35 cellular contexts compared by ENCODE assay signal in genomic region chr1:44090409-44091252, GRCh38. TPM values are rescaled to one million over a fixed set of nuclear protein-coding genes. Genes with fewer than 3 reads are reported as not detected.
"Had no signal": no experiment of that assay in that cellular context is flagged by ENCODE, and none has a peak within 500 bp of the region (broad histone marks: within the 10 kb centered on the region; RNA-seq: fewer than 3 reads in every experiment).

No MANE protein-coding gene starts in this region.

- H2AFZ ChIP-seq: hepatocyte, parathyroid adenoma had no signal

- H3K36me3 Mint-ChIP-seq: activated CD4-positive, alpha-beta memory T cell treated with anti-CD3 and anti-CD28 coated beads for 36 hours; stimulated activated effector memory CD8-positive, alpha-beta T cell treated with anti-CD3 and anti-CD28 coated beads, Interleukin-12 subunit alpha, Interleukin-12 subunit beta, amount 100 ng/mL, for 72 hours had no signal

- H3K9ac ChIP-seq: parathyroid adenoma had no signal

- H3K4me2 ChIP-seq: hepatocyte had no signal

- H3K27ac ChIP-seq: breast epithelium, gastroesophageal sphincter, hepatocyte, parathyroid adenoma, psoas muscle, sigmoid colon, thyroid gland, upper lobe of right lung had no signal

- H3K79me2 ChIP-seq: hepatocyte, parathyroid adenoma had no signal

- ATAC-seq: activated T-helper 17 cell treated with anti-CD3 and anti-CD28 coated beads, Interleukin-2, amount 50 U/mL, for 72 hours; gastroesophageal sphincter; psoas muscle; stimulated activated effector memory CD8-positive, alpha-beta T cell treated with anti-CD3 and anti-CD28 coated beads, Interleukin-12 subunit alpha, Interleukin-12 subunit beta, amount 100 ng/mL, for 72 hours; upper lobe of right lung had no signal

- H3K27me3 ChIP-seq: breast epithelium, gastroesophageal sphincter, hepatocyte, sigmoid colon, thyroid gland, upper lobe of right lung had no signal

- H3K9me3 ChIP-seq: breast epithelium, thyroid gland, upper lobe of right lung had no signal

- FAIRE-seq: colon, small intestine had no signal

- H3K4me1 ChIP-seq: breast epithelium, parathyroid adenoma, psoas muscle, sigmoid colon, thyroid gland, upper lobe of right lung had no signal

- DNase-seq: activated CD4-positive, alpha-beta memory T cell treated with anti-CD3 and anti-CD28 coated beads for 36 hours; activated CD4-positive, alpha-beta T cell treated with anti-CD3 and anti-CD28 coated beads, Interleukin-2, amount 10 ng/mL, durations not matched to agents 24 days and 14 days; activated CD4-positive, CD25-positive, alpha-beta regulatory T cell treated with anti-CD3 and anti-CD28 coated beads, Interleukin-2, amount 50 U/mL, for 72 hours; activated CD8-positive, alpha-beta memory T cell treated with anti-CD3 and anti-CD28 coated beads, Interleukin-2, amount 50 U/mL, for 4 hours; activated gamma-delta T cell treated with Interleukin-2 at 50 U/mL for 16 hours; activated naive CD4-positive, alpha-beta T cell treated with anti-CD3 and anti-CD28 coated beads, Interleukin-2, amount 50 U/mL, for 16 hours; activated T-cell treated with anti-CD3 and anti-CD28 coated beads, Interleukin-2, amount 50 U/mL, for 1 hour; amygdala; effector CD8-positive, alpha-beta T cell; left ventricle myocardium superior; nephron progenitor cell; psoas muscle; sigmoid colon; stimulated activated CD4-positive, alpha-beta T cell treated with anti-CD3 and anti-CD28 coated beads, Interleukin-4, amount 100 ng/mL, for 24 hours; T-helper 9 cell; thyroid gland; upper lobe of right lung had no signal

- H3K36me3 ChIP-seq: breast epithelium, gastroesophageal sphincter, sigmoid colon, thyroid gland, upper lobe of right lung had no signal

- H3K27ac Mint-ChIP-seq: activated CD4-positive, alpha-beta memory T cell treated with anti-CD3 and anti-CD28 coated beads for 36 hours; activated CD4-positive, alpha-beta T cell treated with anti-CD3 and anti-CD28 coated beads, Interleukin-2, amount 10 ng/mL, durations not matched to agents 24 days and 14 days; activated T-helper 17 cell treated with anti-CD3 and anti-CD28 coated beads, Interleukin-2, amount 50 U/mL, for 72 hours; nephron progenitor cell; stimulated activated effector memory CD8-positive, alpha-beta T cell treated with anti-CD3 and anti-CD28 coated beads, Interleukin-12 subunit alpha, Interleukin-12 subunit beta, amount 100 ng/mL, for 72 hours; stimulated activated naive CD8-positive, alpha-beta T cell treated with anti-CD3 and anti-CD28 coated beads, Interleukin-15, Interleukin-2, amounts not matched to agents 100 ng/mL and 50 ng/mL, for 24 hours; T-helper 1 cell treated with Interleukin-12 subunit alpha and Interleukin-12 subunit beta and Interleukin-4 antibody, amounts not matched to agents 30 μg/mL and 1 μg/mL, for 36 hours had no signal

- H3K4me1 Mint-ChIP-seq: activated CD4-positive, alpha-beta T cell treated with anti-CD3 and anti-CD28 coated beads, Interleukin-2, amount 10 ng/mL, durations not matched to agents 24 days and 14 days; activated T-helper 17 cell treated with anti-CD3 and anti-CD28 coated beads, Interleukin-2, amount 50 U/mL, for 72 hours; central memory CD8-positive, alpha-beta T cell; stimulated activated effector memory CD8-positive, alpha-beta T cell treated with anti-CD3 and anti-CD28 coated beads, Interleukin-12 subunit alpha, Interleukin-12 subunit beta, amount 100 ng/mL, for 72 hours had no signal

- H3K9me3 Mint-ChIP-seq: activated CD4-positive, alpha-beta memory T cell treated with anti-CD3 and anti-CD28 coated beads for 36 hours; activated CD4-positive, alpha-beta T cell treated with anti-CD3 and anti-CD28 coated beads, Interleukin-2, amount 10 ng/mL, durations not matched to agents 24 days and 14 days; activated T-helper 17 cell treated with anti-CD3 and anti-CD28 coated beads, Interleukin-2, amount 50 U/mL, for 72 hours; central memory CD8-positive, alpha-beta T cell; stimulated activated effector memory CD8-positive, alpha-beta T cell treated with anti-CD3 and anti-CD28 coated beads, Interleukin-12 subunit alpha, Interleukin-12 subunit beta, amount 100 ng/mL, for 72 hours; stimulated activated naive CD8-positive, alpha-beta T cell treated with anti-CD3 and anti-CD28 coated beads, Interleukin-15, Interleukin-2, amounts not matched to agents 100 ng/mL and 50 ng/mL, for 24 hours; T-helper 1 cell treated with Interleukin-12 subunit alpha and Interleukin-12 subunit beta and Interleukin-4 antibody, amounts not matched to agents 30 μg/mL and 1 μg/mL, for 36 hours had no signal

- H3K4me3 ChIP-seq: breast epithelium, gastroesophageal sphincter, hepatocyte, psoas muscle, sigmoid colon, thyroid gland, upper lobe of right lung had no signal

- H3K4me3 Mint-ChIP-seq: activated CD4-positive, alpha-beta memory T cell treated with anti-CD3 and anti-CD28 coated beads for 36 hours; activated CD4-positive, alpha-beta T cell treated with anti-CD3 and anti-CD28 coated beads, Interleukin-2, amount 10 ng/mL, durations not matched to agents 24 days and 14 days; activated T-helper 17 cell treated with anti-CD3 and anti-CD28 coated beads, Interleukin-2, amount 50 U/mL, for 72 hours; central memory CD8-positive, alpha-beta T cell; stimulated activated effector memory CD8-positive, alpha-beta T cell treated with anti-CD3 and anti-CD28 coated beads, Interleukin-12 subunit alpha, Interleukin-12 subunit beta, amount 100 ng/mL, for 72 hours; stimulated activated naive CD8-positive, alpha-beta T cell treated with anti-CD3 and anti-CD28 coated beads, Interleukin-15, Interleukin-2, amounts not matched to agents 100 ng/mL and 50 ng/mL, for 24 hours; T-helper 1 cell treated with Interleukin-12 subunit alpha and Interleukin-12 subunit beta and Interleukin-4 antibody, amounts not matched to agents 30 μg/mL and 1 μg/mL, for 36 hours had no signal

RNA-seq across cellular contexts. Expression of gene KLF17, which starts 28.0 kb away (rescaled TPM):
- total RNA-seq: activated CD4-positive, alpha-beta memory T cell treated with anti-CD3 and anti-CD28 coated beads for 36 hours; activated CD4-positive, alpha-beta T cell treated with anti-CD3 and anti-CD28 coated beads, Interleukin-2, amount 10 ng/mL, durations not matched to agents 24 days and 14 days; activated CD8-positive, alpha-beta memory T cell treated with anti-CD3 and anti-CD28 coated beads for 36 hours; activated T-helper 17 cell treated with anti-CD3 and anti-CD28 coated beads, Interleukin-2, amount 50 U/mL, for 72 hours; breast epithelium; dermis microvascular lymphatic vessel endothelial cell; hepatocyte; left ventricle myocardium superior; lung microvascular endothelial cell; mucosa of gallbladder; psoas muscle; subcutaneous adipose tissue; thyroid gland had no signal

RNA-seq across cellular contexts. Expression of gene KLF18, which starts 50.8 kb away (rescaled TPM):
- total RNA-seq: activated CD4-positive, alpha-beta memory T cell treated with anti-CD3 and anti-CD28 coated beads for 36 hours; activated CD4-positive, alpha-beta T cell treated with anti-CD3 and anti-CD28 coated beads, Interleukin-2, amount 10 ng/mL, durations not matched to agents 24 days and 14 days; activated CD8-positive, alpha-beta memory T cell treated with anti-CD3 and anti-CD28 coated beads for 36 hours; activated T-helper 17 cell treated with anti-CD3 and anti-CD28 coated beads, Interleukin-2, amount 50 U/mL, for 72 hours; breast epithelium; dermis microvascular lymphatic vessel endothelial cell; fibroblast of lung; fibroblast of villous mesenchyme; gastroesophageal sphincter; hepatocyte; left ventricle myocardium superior; lung microvascular endothelial cell; psoas muscle; sigmoid colon; subcutaneous adipose tissue; thyroid gland; upper lobe of right lung had no signal
